In the genomic region with DNA sequence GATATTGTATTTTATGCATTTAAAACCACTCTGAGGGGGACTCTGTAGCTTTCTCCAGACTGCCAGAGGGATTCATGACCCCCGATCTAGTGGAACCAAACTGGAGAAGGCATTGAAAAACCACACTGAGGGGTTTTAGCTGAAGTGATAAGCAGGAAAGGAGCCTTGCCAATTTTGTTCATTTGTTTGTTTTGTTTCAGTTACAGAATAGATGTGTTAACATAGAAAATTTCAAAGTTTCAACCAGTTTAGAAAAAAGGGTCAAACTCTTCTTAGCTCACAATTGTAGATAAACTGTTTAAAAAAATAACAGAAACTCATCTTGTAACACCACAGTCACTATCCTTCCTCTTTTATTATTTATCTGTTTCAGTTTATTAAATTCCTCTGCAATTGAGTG, we compare ENCODE assay signal across 1 cellular context.
TF ChIP-seq lines count a peak whose summit lies in the region.

No MANE protein-coding gene starts in this region.

TF ChIP-seq in endothelial cell of umbilical vein, 7 proteins besides CTCF, POLR2A, EP300 and RAD21 (continued from another document):
- TF ChIP-seq POLR2AphosphoS5 (IDR thresholded peaks at IDR 0.05; ENCODE audit: insufficient read depth, low read depth, low read length) (no peak), JUN (IDR thresholded peaks at IDR 0.05; ENCODE audit: borderline replicate concordance, insufficient read depth, insufficient read length, low read depth) (no peak), GATA2 (IDR thresholded peaks at IDR 0.05; ENCODE audit: insufficient read depth, insufficient read length, low read depth, low read length) (no peak), MYC (IDR thresholded peaks at IDR 0.05; ENCODE audit: low read depth, low read length) (no peak)
- TF ChIP-seq, protein P1, sequence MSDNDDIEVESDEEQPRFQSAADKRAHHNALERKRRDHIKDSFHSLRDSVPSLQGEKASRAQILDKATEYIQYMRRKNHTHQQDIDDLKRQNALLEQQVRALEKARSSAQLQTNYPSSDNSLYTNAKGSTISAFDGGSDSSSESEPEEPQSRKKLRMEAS (IDR thresholded peaks at IDR 0.05; ENCODE audit: insufficient read depth, insufficient read length) = no peak
